In the genomic region with DNA sequence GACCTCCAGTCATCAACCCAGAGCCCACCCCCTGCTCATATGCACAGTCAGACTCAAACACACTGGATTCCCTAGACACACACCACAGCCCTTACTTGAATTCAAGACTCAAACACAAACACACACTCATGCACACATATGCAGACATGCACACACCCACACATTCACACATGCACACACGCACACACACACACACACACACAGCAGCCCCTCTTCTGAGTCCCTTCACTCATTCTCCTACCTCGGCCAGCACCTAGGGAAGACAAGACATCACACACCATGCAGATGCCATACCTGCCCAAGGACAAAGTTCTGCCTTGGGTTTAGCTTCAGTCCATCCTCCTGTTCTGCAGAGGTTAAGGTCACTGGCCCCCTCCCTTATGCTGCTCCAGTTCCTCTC, we compare ENCODE assay signal across 23 cellular contexts. TPM values are rescaled to one million over a fixed set of nuclear protein-coding genes. Genes with fewer than 3 reads are reported as not detected.
DNase-seq lines count a peak whose midpoint lies in the region; ATAC-seq and TF ChIP-seq lines count a peak whose summit lies in the region.
"Had no signal": no experiment of that assay in that cellular context is flagged by ENCODE, and none has a peak within 500 bp of the region (broad histone marks: within the 10 kb centered on the region; RNA-seq: fewer than 3 reads in every experiment).

No MANE protein-coding gene starts in this region.

- H3K4me3 Mint-ChIP-seq in brain: peak overlapping the region in 4 of 5 experiments; percentile 1 to 82 (median 21)
- H3K4me3 Mint-ChIP-seq: CD4-positive, alpha-beta T cell had no signal

- peaks cover 20% of the 10 kb centered on the region for H3K4me1 Mint-ChIP-seq in brain

- H3K4me1 ChIP-seq in BLaER1 (peaks cover 55% of the 10 kb centered on the region), lower lobe of right lung (peaks cover 12% of the 10 kb centered on the region), mammary epithelial cell (ENCODE audit: insufficient read depth, low read length) (peaks cover 13% of the 10 kb centered on the region)

- H3K36me3 ChIP-seq in BLaER1 (no peaks in the 10 kb centered on the region), lower lobe of right lung (no peaks in the 10 kb centered on the region), mammary epithelial cell (ENCODE audit: insufficient read depth, low read length) (no peaks in the 10 kb centered on the region)
- H3K36me3 ChIP-seq: MG63, SJSA1 had no signal

- H3K27me3 ChIP-seq in BLaER1: peaks cover 8% of the 10 kb centered on the region; the same call in 1 of the 2 replicates
- peaks cover 19% of the 10 kb centered on the region for H3K27me3 ChIP-seq in lower lobe of right lung (ENCODE audit: low read depth)
- no peaks in the 10 kb centered on the region for H3K27me3 ChIP-seq in mammary epithelial cell (ENCODE audit: insufficient read depth, low read length)
- H3K27me3 ChIP-seq: MG63 had no signal

- no peaks in the 10 kb centered on the region for H3K79me2 ChIP-seq in mammary epithelial cell (ENCODE audit: insufficient read depth, low read length)

- H3K9me3 ChIP-seq in BLaER1 (no peaks in the 10 kb centered on the region), lower lobe of right lung (no peaks in the 10 kb centered on the region), mammary epithelial cell (replicated peaks; ENCODE audit: insufficient read depth, low read length) (no peaks in the 10 kb centered on the region)
- H3K9me3 ChIP-seq: MG63, SJSA1 had no signal

- CTCF ChIA-PET in mammary epithelial cell (lab: Charles Lee; ENCODE audit: low non-redundant PET): no interaction called here

- H3K9me3 Mint-ChIP-seq in brain: no peaks in the 10 kb centered on the region
- H3K9me3 Mint-ChIP-seq: CD4-positive, alpha-beta T cell had no signal

- no peak overlapping the region for H3K9ac ChIP-seq in BLaER1
- H3K9ac ChIP-seq in mammary epithelial cell (ENCODE audit: insufficient read depth, low read length): no peak overlapping the region
- H3K9ac ChIP-seq: GM23248 had no signal

- 100% methylated on average over 1 of the region's 2 CpGs for WGBS in mammary epithelial cell (ENCODE audit: low coverage, missing lambda C conversion rate)

- H3K4me3 ChIP-seq in BLaER1: no peak overlapping the region
- H3K4me3 ChIP-seq in lower lobe of right lung: no peak overlapping the region
- H3K4me3 ChIP-seq in mammary epithelial cell (replicated peaks in 1 of 3; ENCODE audit: insufficient read depth in 1 of 3, low read depth in 2 of 3, low read length in 3 of 3): no peak overlapping the region
- H3K4me3 ChIP-seq: GM23248, MG63, SJSA1 had no signal

- no TSS peak for BruUV-seq in mammary epithelial cell (replicated peaks; lab: Mats Ljungman, UMichigan)

- peak overlapping the region in 2 of 5 experiments; percentile 0 to 2 for H3K27ac Mint-ChIP-seq in brain
- H3K27ac Mint-ChIP-seq: CD4-positive, alpha-beta T cell had no signal

- in situ Hi-C loops in mammary epithelial cell (cut with MboI; ENCODE audit: low sequenced_read_pairs in 2 of 2): no loop called here

- TF ChIP-seq CTCF in brain (conservative IDR thresholded peaks at IDR 0.05): no peak
- TF ChIP-seq CTCF in lower lobe of right lung (IDR thresholded peaks at IDR 0.05): no peak
- TF ChIP-seq CTCF in mammary epithelial cell (conservative IDR thresholded peaks at IDR 0.05 in 1 of 2, IDR thresholded peaks at IDR 0.05 in 1 of 2; ENCODE audit: extremely low read depth in 1 of 2, insufficient read depth in 1 of 2, low read depth in 1 of 2, low read length in 2 of 2): no peak

- DNase-seq in left lobe of liver (ENCODE audit: low spot score): peak; percentile 11
- DNase-seq in sciatic nerve (ENCODE audit: low spot score): peak; percentile 3
- no peak for DNase-seq in lower lobe of right lung
- no peak for DNase-seq in mammary epithelial cell
- DNase-seq: 8988T; ACHN; CD4-positive, alpha-beta T cell; GM23248; HCEC 1CT; KG1; MG63; NCI-H1105 treated with DMSO at 0.1 percent for 48 hours; NCI-H2029; NCI-H526 treated with DMSO at 0.1 percent for 48 hours; Right ventricle myocardium superior; RPMI8226 had no signal

- H3K36me3 Mint-ChIP-seq in brain: no peaks in the 10 kb centered on the region

- dilution Hi-C loops in mammary epithelial cell (cut with HindIII; ENCODE audit: low sequenced_read_pairs): no loop called here

- no peak for ATAC-seq in left lobe of liver
- ATAC-seq in sciatic nerve: no peak
- no peak for ATAC-seq in GM19395 (IDR thresholded peaks at IDR 0.05; ENCODE audit: unreplicated experiment)
- ATAC-seq in HG03439 (IDR thresholded peaks at IDR 0.05; ENCODE audit: unreplicated experiment): no peak
- no peak for ATAC-seq in lower lobe of right lung

- H3K4me2 ChIP-seq in BLaER1 (peak overlapping the region; percentile 98; the same call in 1 of the 2 replicates), mammary epithelial cell (ENCODE audit: insufficient read depth, low read depth, low read length) (no peak overlapping the region)

- no peak overlapping the region for H2AFZ ChIP-seq in mammary epithelial cell (ENCODE audit: low read depth, low read length)
- H2AFZ ChIP-seq: GM23248 had no signal

- H3K27ac ChIP-seq in BLaER1 (no peak overlapping the region), lower lobe of right lung (no peak overlapping the region), mammary epithelial cell (ENCODE audit: insufficient read depth, low read depth, low read length) (no peak overlapping the region)
- H3K27ac ChIP-seq: GM23248, SJSA1 had no signal

- intact Hi-C loops in sciatic nerve (cut with DNase I): no loop called here
- intact Hi-C loops in lower lobe of right lung (cut with DNase I): no loop called here
- intact Hi-C loops in mammary epithelial cell (cut with micrococcal nuclease): no loop called here

- H3K27me3 Mint-ChIP-seq in brain: peaks cover 40% of the 10 kb centered on the region

- H4K20me1 ChIP-seq in BLaER1: no peaks in the 10 kb centered on the region
- no peaks in the 10 kb centered on the region for H4K20me1 ChIP-seq in mammary epithelial cell (ENCODE audit: insufficient read depth, low read length)

RNA-seq across cellular contexts. Expression of gene HCRTR1, which starts 1.6 kb away (rescaled TPM):
- polyA plus RNA-seq in brain (ENCODE audit: insufficient read depth, low read depth, low replicate concordance) (not detected), mammary epithelial cell (not detected)
- total RNA-seq in left lobe of liver (not detected), sciatic nerve (0.31 TPM), lower lobe of right lung (not detected), mammary epithelial cell (not detected)
- not detected for polyA minus RNA-seq in mammary epithelial cell
- total RNA-seq: CD4-positive, alpha-beta T cell; GM23248; NCI-H460; SJSA1 had no signal
- polyA plus RNA-seq: BJ, GM23248 had no signal

RNA-seq across cellular contexts. Expression of gene PEF1, which starts 28.7 kb away (rescaled TPM):
- polyA plus RNA-seq in brain (ENCODE audit: insufficient read depth, low read depth, low replicate concordance) (142 TPM), mammary epithelial cell (106 TPM)
- total RNA-seq in left lobe of liver (24.3 TPM), sciatic nerve (56.7 TPM), lower lobe of right lung (61.6 TPM), mammary epithelial cell (10 to 100 TPM; 58.6 to 78.0 TPM)
- polyA minus RNA-seq in mammary epithelial cell: 81.6 TPM

RNA-seq across cellular contexts. Expression of gene TINAGL1, which starts 39.6 kb away (rescaled TPM):
- polyA plus RNA-seq in brain (ENCODE audit: insufficient read depth, low read depth, low replicate concordance) (9.7 TPM), mammary epithelial cell (578 TPM)
- total RNA-seq in left lobe of liver (12.0 TPM), sciatic nerve (91.9 TPM), lower lobe of right lung (64.5 TPM), mammary epithelial cell (100 to 1,000 TPM; 433 to 840 TPM)
- 360 TPM for polyA minus RNA-seq in mammary epithelial cell
- total RNA-seq: CD4-positive, alpha-beta T cell had no signal

Comparison
In these comparisons a context has a peak if more than half of its experiments do, and no peak if none do; other contexts are left out.
1. DNase-seq: peak in left lobe of liver (single experiment) and sciatic nerve (single experiment); none in lower lobe of right lung (single experiment) and mammary epithelial cell (single experiment).